In genomic region chr3:141242035-141242721, GRCh38 we compare ENCODE assay signal across 15 cellular contexts. TPM values are rescaled to one million over a fixed set of nuclear protein-coding genes. Genes with fewer than 3 reads are reported as not detected.
DNase-seq lines count a peak whose midpoint lies in the region; ATAC-seq and TF ChIP-seq lines count a peak whose summit lies in the region.
"Had no signal": no experiment of that assay in that cellular context is flagged by ENCODE, and none has a peak within 500 bp of the region (broad histone marks: within the 10 kb centered on the region; RNA-seq: fewer than 3 reads in every experiment).

No MANE protein-coding gene starts in this region.

- H2AK5ac ChIP-seq in trophoblast cell (ENCODE audit: low read length): no peak overlapping the region

- H4K91ac ChIP-seq in trophoblast cell (ENCODE audit: low read depth, low read length): no peak overlapping the region

- TF ChIP-seq CTCF in coronary artery (IDR thresholded peaks at IDR 0.05): no peak

- H2AFZ ChIP-seq in trophoblast cell (ENCODE audit: insufficient read depth, low read length, poor library complexity): no peak overlapping the region
- H2AFZ ChIP-seq: neural progenitor cell had no signal

- H3K27ac ChIP-seq in KOPT-K1 (ENCODE audit: low read depth, low read length, poor library complexity, severe bottlenecking) (peak overlapping the region; percentile 46), coronary artery (peak overlapping the region; percentile 79 to 81), trophoblast cell (ENCODE audit: low read depth, low read length) (no peak overlapping the region)
- H3K27ac ChIP-seq: lower lobe of right lung, neural progenitor cell had no signal

- no peaks in the 10 kb centered on the region for H3K79me1 ChIP-seq in trophoblast cell (ENCODE audit: low read length)

- H3K9me3 ChIP-seq in KOPT-K1 (ENCODE audit: insufficient read depth, low read length, poor library complexity, severe bottlenecking) (no peaks in the 10 kb centered on the region), trophoblast cell (ENCODE audit: insufficient read depth, low read depth, low read length) (no peaks in the 10 kb centered on the region)
- H3K9me3 ChIP-seq: lower lobe of right lung had no signal

- H4K8ac ChIP-seq in trophoblast cell (ENCODE audit: low read depth, low read length): no peak overlapping the region

- H3K4me3 ChIP-seq in coronary artery (peak overlapping the region; percentile 22), trophoblast cell (ENCODE audit: low read depth, low read length) (no peak overlapping the region)
- H3K4me3 ChIP-seq: lower lobe of right lung, neural progenitor cell had no signal

- no peak overlapping the region for H2BK12ac ChIP-seq in trophoblast cell (ENCODE audit: low read length)

- no peak overlapping the region for H3K4ac ChIP-seq in trophoblast cell (ENCODE audit: low read depth, low read length)

- H2BK5ac ChIP-seq in trophoblast cell (ENCODE audit: low read depth, low read length, poor library complexity): no peak overlapping the region

- peaks cover 4 to 7% of the 10 kb centered on the region in 2 experiments for H3K4me1 ChIP-seq in trophoblast cell (ENCODE audit: control insufficient read depth in 1 of 2, insufficient read depth in 2 of 2, low read length in 2 of 2)
- H3K4me1 ChIP-seq: lower lobe of right lung had no signal

- no peak for ATAC-seq in HG03342 (IDR thresholded peaks at IDR 0.05; ENCODE audit: unreplicated experiment)
- ATAC-seq: lower lobe of right lung had no signal

- H3K27me3 ChIP-seq in trophoblast cell (ENCODE audit: insufficient read depth, low read length): no peaks in the 10 kb centered on the region
- H3K27me3 ChIP-seq: BE2C, neural progenitor cell had no signal

- no peak overlapping the region for H3K9ac ChIP-seq in trophoblast cell (ENCODE audit: low read length)
- H3K9ac ChIP-seq: neural progenitor cell had no signal

- H3K36me3 ChIP-seq in KOPT-K1 (ENCODE audit: insufficient read depth, low read length) (peaks cover 74% of the 10 kb centered on the region), trophoblast cell (ENCODE audit: control insufficient read depth in 1 of 2, insufficient read depth in 2 of 2, low read length in 2 of 2) (no peaks in the 10 kb centered on the region)
- H3K36me3 ChIP-seq: lower lobe of right lung, neural progenitor cell had no signal

- H2BK120ac ChIP-seq in trophoblast cell (ENCODE audit: insufficient read depth, low read length, poor library complexity): no peak overlapping the region

- H3K14ac ChIP-seq in trophoblast cell (ENCODE audit: low read length): no peak overlapping the region

- no peaks in the 10 kb centered on the region for H3K79me2 ChIP-seq in trophoblast cell (ENCODE audit: control insufficient read depth, insufficient read depth, low read length, poor library complexity)

- H4K12ac ChIP-seq in trophoblast cell (ENCODE audit: low read depth, low read length): no peak overlapping the region

- H3K4me2 ChIP-seq in trophoblast cell (ENCODE audit: low read length): no peak overlapping the region
- H3K4me2 ChIP-seq: neural progenitor cell had no signal

- DNase-seq in AG20443 (ENCODE audit: low spot score): peak; percentile 66
- no peak for DNase-seq in coronary artery (ENCODE audit: low spot score)
- DNase-seq in trophoblast cell: peak; percentile 84 to 88
- no peak for DNase-seq in NCI-H774 (lab: John Stamatoyannopoulos, UW)
- no peak for DNase-seq in NCI-H1436 (lab: John Stamatoyannopoulos, UW)
- no peak for DNase-seq in stimulated activated CD4-positive, alpha-beta T cell treated with anti-CD3 and anti-CD28 coated beads, Interleukin-2, amount 100 ng/mL, for 24 hours
- DNase-seq: activated naive CD4-positive, alpha-beta T cell treated with anti-CD3 and anti-CD28 coated beads, Interleukin-2, amount 10 ng/mL, durations not matched to agents 7 days and 5 days; BE2C; lower lobe of right lung; NCI-H2081 treated with DMSO at 0.1 percent for 48 hours; SHP77 treated with DMSO at 0.1 percent for 48 hours; small intestine had no signal

- no peak overlapping the region for H3K18ac ChIP-seq in trophoblast cell (ENCODE audit: low read length)

- H3K23ac ChIP-seq in trophoblast cell (ENCODE audit: low read length): no peak overlapping the region

- WGBS in trophoblast cell (ENCODE audit: extremely low coverage, insufficient coverage, insufficient read length): no CpG with 5 or more reads among the region's 7 CpGs

RNA-seq across cellular contexts. Expression of gene PXYLP1, which starts 10.6 kb away (rescaled TPM):
- polyA plus RNA-seq in trophoblast cell (2013): 4.8 and 6.0 TPM in 2 replicates

Comparison
In these comparisons a context has a peak if more than half of its experiments do, and no peak if none do; other contexts are left out.
1. DNase-seq: peak in AG20443 (single experiment) and trophoblast cell (2 of 2); none in coronary artery (single experiment), NCI-H774 (single experiment), NCI-H1436 (single experiment) and stimulated activated CD4-positive, alpha-beta T cell treated with anti-CD3 and anti-CD28 coated beads, Interleukin-2, amount 100 ng/mL, for 24 hours (0 of 2).